Comparison of ENCODE assay signal across 1 cellular context in genomic region chr5:138179277-138179857, GRCh38.
TF ChIP-seq lines count a peak whose summit lies in the region.

No MANE protein-coding gene starts in this region.

TF ChIP-seq in GM12878, 131 proteins besides CTCF, POLR2A, EP300 and RAD21:
- TF ChIP-seq NR2C2 (IDR thresholded peaks at IDR 0.05; ENCODE audit: borderline replicate concordance, control insufficient read depth, insufficient read length, low read depth) (no peak), CEBPB (IDR thresholded peaks at IDR 0.05; ENCODE audit: borderline replicate concordance in 1 of 2, low read depth in 2 of 2, low read length in 2 of 2) (no peak), MXI1 (IDR thresholded peaks at IDR 0.05; ENCODE audit: low read depth, low read length) (no peak), SIX5 (IDR thresholded peaks at IDR 0.05; ENCODE audit: low read depth, low read length, severe bottlenecking) (no peak), CBX5 (IDR thresholded peaks at IDR 0.05; ENCODE audit: low read depth) (no peak), FOXK2 (IDR thresholded peaks at IDR 0.05) (no peak)
